Comparison of ENCODE assay signal across 24 cellular contexts in the genomic region with DNA sequence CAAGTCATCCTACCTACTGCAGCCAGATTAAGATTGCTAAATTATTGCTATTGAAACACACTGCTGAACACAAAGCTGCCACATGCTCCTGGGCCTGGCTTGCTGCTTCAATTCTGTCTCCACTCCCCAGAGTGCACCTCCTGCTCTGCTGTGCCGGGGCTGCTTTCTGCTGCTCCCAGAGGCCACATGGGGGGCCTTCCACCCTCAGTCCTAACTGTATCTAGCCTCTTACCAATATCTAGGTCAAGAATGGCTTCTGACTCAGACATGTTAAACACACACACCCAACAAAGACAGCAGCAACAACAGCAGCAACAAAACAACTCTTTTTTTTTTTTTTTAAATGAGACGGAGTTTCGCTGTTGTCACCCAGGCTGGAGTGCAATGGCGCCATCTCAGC. TPM values are rescaled to one million over a fixed set of nuclear protein-coding genes. Genes with fewer than 3 reads are reported as not detected.
DNase-seq lines count a peak whose midpoint lies in the region; ATAC-seq and TF ChIP-seq lines count a peak whose summit lies in the region.
"Had no signal": no experiment of that assay in that cellular context is flagged by ENCODE, and none has a peak within 500 bp of the region (broad histone marks: within the 10 kb centered on the region; RNA-seq: fewer than 3 reads in every experiment).

No MANE protein-coding gene starts in this region.

- CTCF ChIA-PET in SK-N-SH (lab: Yijun Ruan, JAX) = no interaction called here

- H3K4me1 ChIP-seq in GM23338 (ENCODE audit: insufficient read depth) (no peaks in the 10 kb centered on the region), SK-N-SH (ENCODE audit: control insufficient read depth in 1 of 2, insufficient read depth in 2 of 2, low read depth in 1 of 2, low read length in 1 of 2) (peaks cover 0 to 16% of the 10 kb centered on the region in 2 experiments; a peak in 2 of 4 replicates)
- H3K4me1 ChIP-seq: SJCRH30 had no signal

- no peaks in the 10 kb centered on the region for H3F3A ChIP-seq in GM23338 (replicated peaks; ENCODE audit: low read depth)
- H3F3A ChIP-seq in SK-N-SH (replicated peaks; ENCODE audit: insufficient read depth) = no peaks in the 10 kb centered on the region

- TF ChIP-seq EP300 in SK-N-SH (IDR thresholded peaks at IDR 0.05; ENCODE audit: borderline replicate concordance in 1 of 2, low read depth in 1 of 2, low read length in 1 of 2) = no peak

- no peak overlapping the region for H3K9ac ChIP-seq in SK-N-SH

- H3K36me3 Mint-ChIP-seq in GM23338 (ENCODE audit: low read depth) (no peaks in the 10 kb centered on the region), progenitor cell of endocrine pancreas (ENCODE audit: insufficient read depth) (peaks cover 12% of the 10 kb centered on the region)
- H3K36me3 Mint-ChIP-seq: CD8-positive, alpha-beta memory T cell had no signal

- H3K27ac Mint-ChIP-seq in GM23338 (no peak overlapping the region), progenitor cell of endocrine pancreas (peak overlapping the region; percentile 26)
- H3K27ac Mint-ChIP-seq: CD8-positive, alpha-beta memory T cell had no signal

- H3K27me3 ChIP-seq in GM23338 (ENCODE audit: insufficient read depth) (no peaks in the 10 kb centered on the region), SK-N-SH (ENCODE audit: insufficient read depth) (no peaks in the 10 kb centered on the region)
- H3K27me3 ChIP-seq: SJCRH30 had no signal

- POLR2A ChIA-PET in SK-N-SH (lab: Yijun Ruan, JAX) = no interaction called here

- intact Hi-C loops in left ventricle myocardium superior (cut with micrococcal nuclease) = no loop called here

- H3K9me3 Mint-ChIP-seq in GM23338 (no peaks in the 10 kb centered on the region), progenitor cell of endocrine pancreas (ENCODE audit: low read depth) (no peaks in the 10 kb centered on the region)
- H3K9me3 Mint-ChIP-seq: CD8-positive, alpha-beta memory T cell had no signal

- no peaks in the 10 kb centered on the region for H3K79me2 ChIP-seq in GM23338 (replicated peaks; ENCODE audit: insufficient read depth)
- H3K79me2 ChIP-seq in SK-N-SH (ENCODE audit: insufficient read depth) = no peaks in the 10 kb centered on the region

- ATAC-seq in GM23338 (peak; percentile 46), esophagus mucosa (peak; percentile 33), left ventricle myocardium superior (peak; percentile 46)
- ATAC-seq in stimulated activated naive CD8-positive, alpha-beta T cell treated with anti-CD3 and anti-CD28 coated beads, Interleukin-15, Interleukin-2, amounts not matched to agents 100 U/mL and 50 U/mL, for 24 hours = no peak
- ATAC-seq: GM12878, Panc1 had no signal

- H3K27ac ChIP-seq in GM23338 (ENCODE audit: low read depth) (no peak overlapping the region), SK-N-SH (ENCODE audit: low read depth in 2 of 2, low read length in 1 of 2) (no peak overlapping the region)
- H3K27ac ChIP-seq: C4-2B, SJCRH30 had no signal

- DNase-seq in GM23338 (ENCODE audit: low spot score) (no peak), left ventricle myocardium superior (no peak), progenitor cell of endocrine pancreas (ENCODE audit: low spot score, unreplicated experiment) (no peak), HuH-7.5 (ENCODE audit: low spot score) (no peak), SK-N-SH (no peak)
- no peak for DNase-seq in stimulated activated CD8-positive, alpha-beta memory T cell treated with anti-CD3 and anti-CD28 coated beads, Interleukin-4, amount 100 ng/mL, for 48 hours
- no peak for DNase-seq in stimulated activated naive CD8-positive, alpha-beta T cell treated with anti-CD3 and anti-CD28 coated beads, Interleukin-15, Interleukin-2, amounts not matched to agents 100 U/mL and 50 U/mL, for 24 hours
- DNase-seq: CD8-positive, alpha-beta memory T cell; DMS79; GOT3; HCEC 1CT; IMR-90; MV-4-11; NCI-H1105 treated with DMSO at 0.1 percent for 48 hours; NCI-H2029 treated with DMSO at 0.1 percent for 48 hours; NCI-H226; NCI-H524; NCI-H774; NK-92 treated with Interleukin-12 subunit alpha and Interleukin-12 subunit beta, amount 100 ng/mL, for 24 hours; SJCRH30 had no signal

- H3K4me3 Mint-ChIP-seq in GM23338 (no peak overlapping the region), progenitor cell of endocrine pancreas (ENCODE audit: low read depth) (no peak overlapping the region)
- H3K4me3 Mint-ChIP-seq: CD8-positive, alpha-beta memory T cell had no signal

- no peaks in the 10 kb centered on the region for H3K36me3 ChIP-seq in GM23338 (ENCODE audit: insufficient read depth)
- H3K36me3 ChIP-seq in SK-N-SH (replicated peaks in 1 of 2; ENCODE audit: control insufficient read depth in 1 of 2, insufficient read depth in 2 of 2, low read length in 1 of 2) = no peaks in the 10 kb centered on the region

- H3K9me2 ChIP-seq in GM23338 (ENCODE audit: insufficient read depth) (no peaks in the 10 kb centered on the region), SK-N-SH (no peaks in the 10 kb centered on the region)

- H4K20me1 ChIP-seq in GM23338 (replicated peaks; ENCODE audit: insufficient read depth) = no peaks in the 10 kb centered on the region
- no peaks in the 10 kb centered on the region for H4K20me1 ChIP-seq in SK-N-SH (ENCODE audit: insufficient read depth)

- H3K9me3 ChIP-seq in SK-N-SH = no peaks in the 10 kb centered on the region
- H3K9me3 ChIP-seq: SJCRH30 had no signal

- H3K4me1 Mint-ChIP-seq in GM23338 (peaks cover 6% of the 10 kb centered on the region; the same call in 2 of the 3 replicates), progenitor cell of endocrine pancreas (ENCODE audit: low read depth) (peaks cover 1% of the 10 kb centered on the region)
- H3K4me1 Mint-ChIP-seq: CD8-positive, alpha-beta memory T cell had no signal

- H3K27me3 Mint-ChIP-seq in GM23338 (ENCODE audit: insufficient read depth, low read depth, poor library complexity) (peaks cover under 1% of the 10 kb centered on the region), progenitor cell of endocrine pancreas (no peaks in the 10 kb centered on the region)

- peak in 1 of 2 experiments; percentile 20; a peak in 1 of 4 replicates for TF ChIP-seq CTCF in GM23338 (conservative IDR thresholded peaks at IDR 0.05; ENCODE audit: low read depth in 2 of 2)
- no peak for TF ChIP-seq CTCF in progenitor cell of endocrine pancreas (IDR thresholded peaks at IDR 0.05; ENCODE audit: unreplicated experiment)
- TF ChIP-seq CTCF in SK-N-SH (IDR thresholded peaks at IDR 0.05) = no peak

- H2AFZ ChIP-seq in GM23338 = no peak overlapping the region
- H2AFZ ChIP-seq in SK-N-SH (ENCODE audit: low read depth) = no peak overlapping the region

- WGBS in SK-N-SH (ENCODE audit: low lambda C conversion rate) = 85% methylated on average over 4 of the region's 4 CpGs

- TF ChIP-seq RAD21 in SK-N-SH (IDR thresholded peaks at IDR 0.05; ENCODE audit: low read length) = no peak

- H3K4me2 ChIP-seq in GM23338 (no peak overlapping the region), SK-N-SH (no peak overlapping the region)

- H3K4me3 ChIP-seq in GM23338 (no peak overlapping the region), SK-N-SH (ENCODE audit: low read depth in 2 of 2, low read length in 1 of 2) (no peak overlapping the region)
- H3K4me3 ChIP-seq: GM12878, SJCRH30 had no signal

TF ChIP-seq in SK-N-SH, 30 proteins besides CTCF, POLR2A, EP300 and RAD21:
- TF ChIP-seq NFIC (IDR thresholded peaks at IDR 0.05; ENCODE audit: borderline replicate concordance) (no peak), MXI1 (IDR thresholded peaks at IDR 0.05; ENCODE audit: low read depth, low read length) (no peak), RXRA (IDR thresholded peaks at IDR 0.05; ENCODE audit: borderline replicate concordance, low read depth) (no peak), MEF2A (IDR thresholded peaks at IDR 0.05; ENCODE audit: borderline replicate concordance, low read depth) (no peak), FOXJ3 (CRISPR knock-in tag; IDR thresholded peaks at IDR 0.05) (no peak), JUND (IDR thresholded peaks at IDR 0.05) (no peak), RFX5 (IDR thresholded peaks at IDR 0.05; ENCODE audit: low read length) (no peak), POLR2AphosphoS5 (IDR thresholded peaks at IDR 0.05; ENCODE audit: low read depth, low read length) (no peak), GATA2 (CRISPR knock-in tag; IDR thresholded peaks at IDR 0.05) (no peak), CHD2 (IDR thresholded peaks at IDR 0.05; ENCODE audit: low read length, partially characterized antibody) (no peak), FOXM1 (IDR thresholded peaks at IDR 0.05; ENCODE audit: low read depth) (no peak)
- TF ChIP-seq, protein P1, sequence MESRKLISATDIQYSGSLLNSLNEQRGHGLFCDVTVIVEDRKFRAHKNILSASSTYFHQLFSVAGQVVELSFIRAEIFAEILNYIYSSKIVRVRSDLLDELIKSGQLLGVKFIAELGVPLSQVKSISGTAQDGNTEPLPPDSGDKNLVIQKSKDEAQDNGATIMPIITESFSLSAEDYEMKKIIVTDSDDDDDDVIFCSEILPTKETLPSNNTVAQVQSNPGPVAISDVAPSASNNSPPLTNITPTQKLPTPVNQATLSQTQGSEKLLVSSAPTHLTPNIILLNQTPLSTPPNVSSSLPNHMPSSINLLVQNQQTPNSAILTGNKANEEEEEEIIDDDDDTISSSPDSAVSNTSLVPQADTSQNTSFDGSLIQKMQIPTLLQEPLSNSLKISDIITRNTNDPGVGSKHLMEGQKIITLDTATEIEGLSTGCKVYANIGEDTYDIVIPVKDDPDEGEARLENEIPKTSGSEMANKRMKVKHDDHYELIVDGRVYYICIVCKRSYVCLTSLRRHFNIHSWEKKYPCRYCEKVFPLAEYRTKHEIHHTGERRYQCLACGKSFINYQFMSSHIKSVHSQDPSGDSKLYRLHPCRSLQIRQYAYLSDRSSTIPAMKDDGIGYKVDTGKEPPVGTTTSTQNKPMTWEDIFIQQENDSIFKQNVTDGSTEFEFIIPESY (IDR thresholded peaks at IDR 0.05; ENCODE audit: borderline replicate concordance, low read depth) = no peak
- TF ChIP-seq, protein P2, sequence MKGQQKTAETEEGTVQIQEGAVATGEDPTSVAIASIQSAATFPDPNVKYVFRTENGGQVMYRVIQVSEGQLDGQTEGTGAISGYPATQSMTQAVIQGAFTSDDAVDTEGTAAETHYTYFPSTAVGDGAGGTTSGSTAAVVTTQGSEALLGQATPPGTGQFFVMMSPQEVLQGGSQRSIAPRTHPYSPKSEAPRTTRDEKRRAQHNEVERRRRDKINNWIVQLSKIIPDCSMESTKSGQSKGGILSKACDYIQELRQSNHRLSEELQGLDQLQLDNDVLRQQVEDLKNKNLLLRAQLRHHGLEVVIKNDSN (IDR thresholded peaks at IDR 0.05; ENCODE audit: borderline replicate concordance, low read depth) = no peak

RNA-seq across cellular contexts. Expression of a gene that starts 33.0 kb away (rescaled TPM):
- total RNA-seq in GM23338 (2014; rRNA removed; shearing (Covaris generic)) = 0.66 and 1.5 TPM in 2 replicates
- polyA plus RNA-seq in GM23338 (2016; fragmentation: Nextera tagmentation; extraction: Ambion mirVana) (1.0 and 1.1 TPM in 2 replicates), SK-N-SH (2012; rRNA removed) (0.07 TPM in 1 of 2 replicates, not detected in the other)
- total RNA-seq in esophagus mucosa (19.8 TPM), left ventricle myocardium superior (930 TPM), progenitor cell of endocrine pancreas (11.5 and 11.9 TPM in 2 replicates)
- polyA plus RNA-seq in SK-N-SH (2012; cell fraction: cytosol; rRNA removed) = 0.05 and 0.13 TPM in 2 replicates
- polyA plus RNA-seq in SK-N-SH (2012; cell fraction: nucleus; rRNA removed) = not detected in 2 replicates
- total RNA-seq: CD8-positive, alpha-beta memory T cell; GM12878; IMR-90 had no signal
- polyA plus RNA-seq: CD8-positive, alpha-beta memory T cell; GM12878; IMR-90 had no signal

Comparison
In these comparisons a context has a peak if more than half of its experiments do, and no peak if none do; other contexts are left out.
1. RNA of a gene that starts 33.0 kb away (total RNA-seq): 930 TPM in left ventricle myocardium superior (single experiment); 19.8 TPM in esophagus mucosa (single experiment), 11.5 to 11.9 TPM in progenitor cell of endocrine pancreas and 0.66 to 1.5 TPM in GM23338; every median in the first group is over 10 times any median in the second.